In the genomic region with DNA sequence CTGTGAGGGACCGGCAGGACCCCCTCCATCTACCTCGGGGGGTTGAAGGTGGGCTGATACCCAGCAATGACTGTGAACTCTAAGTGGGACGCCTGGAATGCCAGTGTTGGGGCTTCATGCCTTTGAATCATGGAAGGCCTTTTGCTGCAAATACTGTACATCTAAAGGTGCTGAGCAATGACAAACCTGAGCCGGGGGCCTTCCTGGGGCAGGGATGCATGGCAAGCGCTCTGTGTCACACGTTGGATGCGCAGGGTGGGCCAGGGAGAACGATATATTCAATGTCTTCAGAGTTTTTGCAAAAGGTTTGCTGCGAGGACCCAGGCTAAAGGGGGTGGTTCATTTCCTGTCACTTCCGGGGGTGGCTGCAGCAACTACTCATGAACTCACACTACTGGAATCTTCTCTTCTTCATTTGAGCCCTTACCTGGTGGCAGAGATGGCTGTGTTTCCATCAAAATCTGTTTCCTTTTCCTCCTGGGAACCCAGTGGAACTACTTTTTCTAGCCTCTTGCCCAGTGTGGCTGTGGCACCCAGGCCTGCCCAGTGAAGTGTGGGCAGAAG, we compare ENCODE assay signal across 20 cellular contexts. TPM values are rescaled to one million over a fixed set of nuclear protein-coding genes. Genes with fewer than 3 reads are reported as not detected.
DNase-seq lines count a peak whose midpoint lies in the region; ATAC-seq, FAIRE-seq and TF ChIP-seq lines count a peak whose summit lies in the region.
"Had no signal": no experiment of that assay in that cellular context is flagged by ENCODE, and none has a peak within 500 bp of the region (broad histone marks: within the 10 kb centered on the region; RNA-seq: fewer than 3 reads in every experiment).

No MANE protein-coding gene starts in this region.

- no peaks in the 10 kb centered on the region for H3K4me1 Mint-ChIP-seq in activated CD8-positive, alpha-beta T cell treated with anti-CD3 and anti-CD28 coated beads for 36 hours (ENCODE audit: low read depth)
- H3K4me1 Mint-ChIP-seq in activated naive CD4-positive, alpha-beta T cell treated with anti-CD3 and anti-CD28 coated beads for 36 hours (ENCODE audit: low read depth), result no peaks in the 10 kb centered on the region
- peaks cover 28% of the 10 kb centered on the region for H3K4me1 Mint-ChIP-seq in endothelial cell (ENCODE audit: unreplicated experiment)

- CTCF ChIA-PET in HepG2 (lab: Yijun Ruan, JAX; ENCODE audit: low intra/inter-chr PET ratio, low total read pairs), result no interaction called here
- CTCF ChIA-PET in activated CD8-positive, alpha-beta T cell treated with anti-CD3 and anti-CD28 coated beads for 36 hours (lab: Charles Lee), result no interaction called here
- CTCF ChIA-PET in activated naive CD4-positive, alpha-beta T cell treated with anti-CD3 and anti-CD28 coated beads for 36 hours (lab: Charles Lee), result no interaction called here

- H3K4me1 ChIP-seq in right lobe of liver (peaks cover 0 to 10% (median 2%) of the 10 kb centered on the region in 4 donors), HepG2 (ENCODE audit: insufficient read depth, low read length) (peaks cover 12% of the 10 kb centered on the region; the same call in 1 of the 2 replicates), kidney (ENCODE audit: control insufficient read depth in 1 of 2, insufficient read depth in 1 of 2, low read depth in 1 of 2, low read length in 2 of 2) (no peaks in the 10 kb centered on the region)
- H3K4me1 ChIP-seq: BE2C, HAP-1 had no signal

- H3K36me3 ChIP-seq in right lobe of liver (no peaks in the 10 kb centered on the region), HepG2 (replicated peaks in 1 of 2; ENCODE audit: control insufficient read depth in 1 of 2, insufficient read depth in 2 of 2, low read length in 2 of 2) (no peaks in the 10 kb centered on the region), kidney (ENCODE audit: control insufficient read depth in 1 of 2, insufficient read depth in 2 of 2, low read length in 2 of 2) (no peaks in the 10 kb centered on the region)
- H3K36me3 ChIP-seq: BE2C, HAP-1 had no signal

- H3K4me3 Mint-ChIP-seq in activated CD8-positive, alpha-beta T cell treated with anti-CD3 and anti-CD28 coated beads for 36 hours, result no peak overlapping the region
- H3K4me3 Mint-ChIP-seq in activated naive CD4-positive, alpha-beta T cell treated with anti-CD3 and anti-CD28 coated beads for 36 hours, result no peak overlapping the region
- no peak overlapping the region for H3K4me3 Mint-ChIP-seq in endothelial cell (ENCODE audit: unreplicated experiment)
- H3K4me3 Mint-ChIP-seq: CD14-positive monocyte; CD4-positive, alpha-beta memory T cell had no signal

- no peaks in the 10 kb centered on the region for H3K9me3 ChIP-seq in right lobe of liver
- H3K9me3 ChIP-seq in HepG2 (ENCODE audit: low read length), result no peaks in the 10 kb centered on the region
- H3K9me3 ChIP-seq in kidney (ENCODE audit: control insufficient read depth in 1 of 2, low read length in 2 of 2), result no peaks in the 10 kb centered on the region
- H3K9me3 ChIP-seq: BE2C, HAP-1 had no signal

- H3K27ac Mint-ChIP-seq in activated CD8-positive, alpha-beta T cell treated with anti-CD3 and anti-CD28 coated beads for 36 hours, result no peak overlapping the region
- no peak overlapping the region for H3K27ac Mint-ChIP-seq in activated naive CD4-positive, alpha-beta T cell treated with anti-CD3 and anti-CD28 coated beads for 36 hours
- no peak overlapping the region for H3K27ac Mint-ChIP-seq in endothelial cell (ENCODE audit: unreplicated experiment)

- H3K27me3 Mint-ChIP-seq in activated CD8-positive, alpha-beta T cell treated with anti-CD3 and anti-CD28 coated beads for 36 hours, result no peaks in the 10 kb centered on the region
- H3K27me3 Mint-ChIP-seq in activated naive CD4-positive, alpha-beta T cell treated with anti-CD3 and anti-CD28 coated beads for 36 hours (ENCODE audit: low read depth), result no peaks in the 10 kb centered on the region
- H3K27me3 Mint-ChIP-seq in endothelial cell (ENCODE audit: unreplicated experiment), result peaks cover 19% of the 10 kb centered on the region
- H3K27me3 Mint-ChIP-seq: CD4-positive, alpha-beta memory T cell had no signal

- ATAC-seq in right lobe of liver (no peak), HepG2 (no peak)
- peak; percentile 37 for ATAC-seq in activated CD8-positive, alpha-beta T cell treated with anti-CD3 and anti-CD28 coated beads for 36 hours

- TF ChIP-seq CTCF in right lobe of liver (IDR thresholded peaks at IDR 0.05) (no peak), HepG2 (CRISPR knock-in tag; IDR thresholded peaks at IDR 0.05) (no peak), kidney (IDR thresholded peaks at IDR 0.05; ENCODE audit: borderline replicate concordance, extremely low read depth, insufficient read depth) (no peak), endothelial cell (IDR thresholded peaks at IDR 0.05; ENCODE audit: unreplicated experiment) (no peak)
- no peak for TF ChIP-seq CTCF in activated CD8-positive, alpha-beta T cell treated with anti-CD3 and anti-CD28 coated beads for 36 hours (IDR thresholded peaks at IDR 0.05)

- no peak for TF ChIP-seq RAD21 in HepG2 (CRISPR knock-in tag; IDR thresholded peaks at IDR 0.05)

- H3K36me3 Mint-ChIP-seq in activated CD8-positive, alpha-beta T cell treated with anti-CD3 and anti-CD28 coated beads for 36 hours (ENCODE audit: low read depth), result no peaks in the 10 kb centered on the region
- no peaks in the 10 kb centered on the region for H3K36me3 Mint-ChIP-seq in activated naive CD4-positive, alpha-beta T cell treated with anti-CD3 and anti-CD28 coated beads for 36 hours (ENCODE audit: low read depth)
- no peaks in the 10 kb centered on the region for H3K36me3 Mint-ChIP-seq in endothelial cell (ENCODE audit: low read depth, unreplicated experiment)
- H3K36me3 Mint-ChIP-seq: CD14-positive monocyte; CD4-positive, alpha-beta memory T cell had no signal

- peak in 2 of 3 donors; percentile 8 to 29 for DNase-seq in right lobe of liver
- no peak for DNase-seq in HepG2 (ENCODE audit: low spot score)
- no peak for DNase-seq in activated CD8-positive, alpha-beta T cell treated with anti-CD3 and anti-CD28 coated beads for 36 hours
- peak; percentile 18 for DNase-seq in kidney
- DNase-seq in activated naive CD4-positive, alpha-beta T cell treated with anti-CD3 and anti-CD28 coated beads for 36 hours, result no peak
- no peak for DNase-seq in activated CD8-positive, alpha-beta memory T cell treated with anti-CD3 and anti-CD28 coated beads, Interleukin-2, amount 50 U/mL, for 48 hours
- DNase-seq in endothelial cell (ENCODE audit: low spot score), result no peak
- DNase-seq: ACHN; BE2C; CD4-positive, alpha-beta memory T cell; DMS153; DMS79; GDM1; GM23248 had no signal

- TF ChIP-seq EP300 in HepG2 (IDR thresholded peaks at IDR 0.05; ENCODE audit: low read depth in 2 of 2, low read length in 2 of 2) (no peak), HepG2 (CRISPR knock-in tag; IDR thresholded peaks at IDR 0.05; ENCODE audit: borderline replicate concordance) (no peak)

- H3K27ac ChIP-seq in right lobe of liver (no peak overlapping the region), HepG2 (ENCODE audit: extremely low read length, insufficient read depth, low read length) (no peak overlapping the region), kidney (ENCODE audit: low read depth in 2 of 2, low read length in 2 of 2) (no peak overlapping the region)
- H3K27ac ChIP-seq: GM23248 had no signal

- H3K27me3 ChIP-seq in right lobe of liver (no peaks in the 10 kb centered on the region), HepG2 (ENCODE audit: control insufficient read depth in 1 of 2, insufficient read depth in 2 of 2, low read length in 2 of 2) (peaks cover 26 to 87% of the 10 kb centered on the region in 2 experiments)
- H3K27me3 ChIP-seq: BE2C had no signal

- FAIRE-seq in HepG2 (lab: Jason Lieb, UNC) (no peak), kidney (lab: Jason Lieb, UNC) (no peak)
- FAIRE-seq: A204.1, GM12892, GM18507 had no signal

- no peak for TF ChIP-seq POLR2A in right lobe of liver (IDR thresholded peaks at IDR 0.05)
- no peak for TF ChIP-seq POLR2A in HepG2 (IDR thresholded peaks at IDR 0.05; ENCODE audit: insufficient read depth in 1 of 2, low read depth in 2 of 2, low read length in 2 of 2)

- H3K4me2 ChIP-seq in HepG2 (ENCODE audit: low read depth, low read length), result no peak overlapping the region

- no peak overlapping the region for H2AFZ ChIP-seq in HepG2 (ENCODE audit: low read length)
- H2AFZ ChIP-seq: GM23248 had no signal

- intact Hi-C loops in right lobe of liver (cut with DNase I) (no loop called here), HepG2 (cut with micrococcal nuclease; ENCODE audit: unreplicated experiment) (no loop called here), kidney (cut with DNase I) (no loop called here)
- intact Hi-C loops in activated CD8-positive, alpha-beta T cell treated with anti-CD3 and anti-CD28 coated beads for 36 hours (cut with micrococcal nuclease), result no loop called here
- intact Hi-C loops in activated naive CD4-positive, alpha-beta T cell treated with anti-CD3 and anti-CD28 coated beads for 36 hours (cut with micrococcal nuclease), result no loop called here

- in situ Hi-C loops in HepG2 (cut with HindIII; ENCODE audit: extremely low pct_ligation_motif_present, low pct_unique_long_range_greater_than_20kb), result no loop called here

- POLR2A ChIA-PET in HepG2 (lab: Yijun Ruan, JAX), result no interaction called here
- POLR2A ChIA-PET in activated CD8-positive, alpha-beta T cell treated with anti-CD3 and anti-CD28 coated beads for 36 hours (lab: Charles Lee), result no interaction called here

- H3K79me2 ChIP-seq in HepG2 (ENCODE audit: insufficient read depth, low read length), result no peaks in the 10 kb centered on the region

- H3K9ac ChIP-seq in HepG2 (ENCODE audit: insufficient read depth, low read depth, low read length) (no peak overlapping the region), kidney (ENCODE audit: low read length in 2 of 2) (no peak overlapping the region)
- H3K9ac ChIP-seq: GM23248 had no signal

- H3K4me3 ChIP-seq in right lobe of liver, result no peak overlapping the region
- H3K4me3 ChIP-seq in HepG2 (replicated peaks in 1 of 3; ENCODE audit: insufficient read depth in 1 of 3, low read depth in 2 of 3, low read length in 3 of 3), result no peak overlapping the region
- H3K4me3 ChIP-seq in kidney (ENCODE audit: low read length in 2 of 2), result no peak overlapping the region
- H3K4me3 ChIP-seq: GM23248, HAP-1 had no signal

- no peaks in the 10 kb centered on the region for H3K9me3 Mint-ChIP-seq in activated CD8-positive, alpha-beta T cell treated with anti-CD3 and anti-CD28 coated beads for 36 hours
- H3K9me3 Mint-ChIP-seq in activated naive CD4-positive, alpha-beta T cell treated with anti-CD3 and anti-CD28 coated beads for 36 hours, result no peaks in the 10 kb centered on the region
- no peaks in the 10 kb centered on the region for H3K9me3 Mint-ChIP-seq in endothelial cell (ENCODE audit: unreplicated experiment)

- 92% methylated on average over 4 of the region's 10 CpGs for WGBS in right lobe of liver (ENCODE audit: insufficient coverage, low coverage, low lambda C conversion rate, missing lambda C conversion rate)
- WGBS in HepG2 (ENCODE audit: low lambda C conversion rate), result 55% methylated on average over 10 of the region's 10 CpGs

- H4K20me1 ChIP-seq in HepG2 (ENCODE audit: insufficient read depth, low read length), result no peaks in the 10 kb centered on the region

- no TSS peak for BruUV-seq in HepG2 (replicated peaks; lab: Mats Ljungman, UMichigan)

RNA-seq across cellular contexts. Expression of a gene that starts 24.1 kb away (rescaled TPM):
- total RNA-seq in right lobe of liver (10 to 100 TPM in 3 of 6 experiments, 1 to 10 TPM in 2, under 1 TPM in 1; 0.37 to 15.9 (median 9.6) TPM), HepG2 (2016; rRNA removed; fragmentation: Illumina TruSeq; extraction: Trizol) (0.17 and 0.20 TPM in 2 replicates), kidney (3.7 TPM), endothelial cell (ENCODE audit: unreplicated experiment) (4.7 TPM)
- not detected in 2 replicates for total RNA-seq in HepG2 (2016; cell fraction: cytosol; rRNA removed; fragmentation: Illumina TruSeq; extraction: Trizol; ENCODE audit: low read depth)
- 0.09 and 0.19 TPM in 2 replicates for total RNA-seq in HepG2 (2016; cell fraction: insoluble cytoplasmic fraction; rRNA removed; fragmentation: Illumina TruSeq; extraction: Trizol)
- total RNA-seq in HepG2 (2016; cell fraction: membrane; rRNA removed; fragmentation: Illumina TruSeq; extraction: Trizol), result 0.09 and 0.10 TPM in 2 replicates
- 0.40 and 0.47 TPM in 2 replicates for total RNA-seq in HepG2 (2016; cell fraction: nucleus; rRNA removed; fragmentation: Illumina TruSeq; extraction: Trizol)
- polyA plus RNA-seq in HepG2 (2011; rRNA removed) (1.7 and 2.4 TPM in 2 replicates), kidney (ENCODE audit: insufficient read depth, low read depth, low replicate concordance) (0.49 TPM)
- 2.2 and 2.3 TPM in 2 replicates for polyA plus RNA-seq in HepG2 (2011; cell fraction: cytosol; rRNA removed)
- polyA plus RNA-seq in HepG2 (2011; cell fraction: nucleus; rRNA removed), result 2.0 and 2.4 TPM in 2 replicates
- polyA plus RNA-seq in HepG2 (2012), result 0.34 and 0.88 TPM in 2 replicates
- polyA plus RNA-seq in HepG2 (2016; cell fraction: cytosol; fragmentation: Illumina TruSeq; extraction: Trizol; ENCODE audit: low read depth), result 0.05 TPM in 1 of 2 replicates, not detected in the other
- polyA plus RNA-seq in HepG2 (2016; cell fraction: insoluble cytoplasmic fraction; fragmentation: Illumina TruSeq; extraction: Trizol; ENCODE audit: low read depth), result 0.10 and 0.17 TPM in 2 replicates
- 0.06 TPM in 2 replicates for polyA plus RNA-seq in HepG2 (2016; cell fraction: membrane; fragmentation: Illumina TruSeq; extraction: Trizol; ENCODE audit: low read depth)
- polyA plus RNA-seq in HepG2 (2016; cell fraction: nucleus; fragmentation: Illumina TruSeq; extraction: Trizol; ENCODE audit: insufficient read depth, low read depth), result 0.37 and 0.68 TPM in 2 replicates
- 4.0 TPM in 1 of 2 replicates, not detected in the other for polyA minus RNA-seq in HepG2 (2011; rRNA and poly(A)+ RNA removed; ENCODE audit: low replicate concordance)
- polyA minus RNA-seq in HepG2 (2011; cell fraction: cytosol; rRNA and poly(A)+ RNA removed), result 2.7 TPM in 2 replicates
- 0.90 and 1.1 TPM in 2 replicates for polyA minus RNA-seq in HepG2 (2011; cell fraction: nucleus; rRNA and poly(A)+ RNA removed)
- not detected for total RNA-seq in activated CD8-positive, alpha-beta T cell treated with anti-CD3 and anti-CD28 coated beads for 36 hours
- total RNA-seq in activated naive CD4-positive, alpha-beta T cell treated with anti-CD3 and anti-CD28 coated beads for 36 hours, result not detected
- total RNA-seq: CD4-positive, alpha-beta memory T cell; HT-29 had no signal
- polyA plus RNA-seq: CD14-positive monocyte; CD4-positive, alpha-beta memory T cell had no signal

Comparison
In these comparisons a context has a peak if more than half of its experiments do, and no peak if none do; other contexts are left out.
1. DNase-seq: peak in right lobe of liver (2 of 3) and kidney (single experiment); none in HepG2 (single experiment), activated CD8-positive, alpha-beta T cell treated with anti-CD3 and anti-CD28 coated beads for 36 hours (single experiment), activated naive CD4-positive, alpha-beta T cell treated with anti-CD3 and anti-CD28 coated beads for 36 hours (single experiment), activated CD8-positive, alpha-beta memory T cell treated with anti-CD3 and anti-CD28 coated beads, Interleukin-2, amount 50 U/mL, for 48 hours (single experiment) and endothelial cell (single experiment).